ENCODE assay signal across 29 cellular contexts in genomic region chr14:39499514-39499913, GRCh38.
"Had no signal": no experiment of that assay in that cellular context is flagged by ENCODE, and none has a peak within 500 bp of the region (broad histone marks: within the 10 kb centered on the region; RNA-seq: fewer than 3 reads in every experiment).

No MANE protein-coding gene starts in this region.

- H3K4me1 Mint-ChIP-seq: endodermal cell had no signal

- H3K4me3 ChIP-seq: colonic mucosa, coronary artery, dorsolateral prefrontal cortex, esophagus muscularis mucosa, esophagus squamous epithelium, gastrocnemius medialis, gastroesophageal sphincter, heart left ventricle, heart right ventricle had no signal

- H3K27ac ChIP-seq: colonic mucosa, coronary artery, dorsolateral prefrontal cortex, epithelial cell of prostate, esophagus muscularis mucosa, esophagus squamous epithelium, foreskin keratinocyte, gastrocnemius medialis, gastroesophageal sphincter, heart left ventricle, heart right ventricle had no signal

- H3K27ac Mint-ChIP-seq: dendritic cell treated with granulocyte-macrophage colony-stimulating factor and Interleukin-4, amounts not matched to agents 40 ng/mL and 50 ng/mL, for 4 days; effector memory CD8-positive, alpha-beta T cell; endodermal cell had no signal

- FAIRE-seq: colon, endometrium, endothelial cell of umbilical vein, frontal cortex had no signal

- H3K27me3 ChIP-seq: colonic mucosa, dorsolateral prefrontal cortex, esophagus muscularis mucosa, esophagus squamous epithelium, foreskin keratinocyte, gastrocnemius medialis, gastroesophageal sphincter, heart left ventricle, heart right ventricle had no signal

- H3K9me3 ChIP-seq: colonic mucosa, esophagus muscularis mucosa, gastrocnemius medialis, gastroesophageal sphincter, heart left ventricle had no signal

- H3K4me3 Mint-ChIP-seq: dendritic cell treated with granulocyte-macrophage colony-stimulating factor and Interleukin-4, amounts not matched to agents 40 ng/mL and 50 ng/mL, for 4 days; effector memory CD8-positive, alpha-beta T cell; endodermal cell had no signal

- H3K4me1 ChIP-seq: colonic mucosa, esophagus muscularis mucosa, esophagus squamous epithelium, foreskin keratinocyte, gastrocnemius medialis, gastroesophageal sphincter, heart left ventricle, heart right ventricle had no signal

- ATAC-seq: effector memory CD8-positive, alpha-beta T cell; esophagus mucosa; foreskin keratinocyte; gastrocnemius medialis; gastroesophageal sphincter; heart left ventricle; heart right ventricle had no signal

- DNase-seq: colonic mucosa; cortex of kidney; dermis blood vessel endothelial cell; dorsolateral prefrontal cortex; effector CD4-positive, alpha-beta T cell; effector CD8-positive, alpha-beta T cell; effector memory CD4-positive, alpha-beta T cell; effector memory CD8-positive, alpha-beta T cell; endodermal cell; erythroblast; esophagus squamous epithelium; foreskin fibroblast; foreskin keratinocyte; foreskin melanocyte; gastrocnemius medialis; glutamatergic neuron; head of caudate nucleus; heart left ventricle; heart right ventricle had no signal

- H3K36me3 ChIP-seq: colonic mucosa, esophagus muscularis mucosa, esophagus squamous epithelium, gastrocnemius medialis, gastroesophageal sphincter, heart left ventricle, heart right ventricle had no signal

- H3K27me3 Mint-ChIP-seq: dendritic cell treated with granulocyte-macrophage colony-stimulating factor and Interleukin-4, amounts not matched to agents 40 ng/mL and 50 ng/mL, for 4 days had no signal
